In the genomic region with DNA sequence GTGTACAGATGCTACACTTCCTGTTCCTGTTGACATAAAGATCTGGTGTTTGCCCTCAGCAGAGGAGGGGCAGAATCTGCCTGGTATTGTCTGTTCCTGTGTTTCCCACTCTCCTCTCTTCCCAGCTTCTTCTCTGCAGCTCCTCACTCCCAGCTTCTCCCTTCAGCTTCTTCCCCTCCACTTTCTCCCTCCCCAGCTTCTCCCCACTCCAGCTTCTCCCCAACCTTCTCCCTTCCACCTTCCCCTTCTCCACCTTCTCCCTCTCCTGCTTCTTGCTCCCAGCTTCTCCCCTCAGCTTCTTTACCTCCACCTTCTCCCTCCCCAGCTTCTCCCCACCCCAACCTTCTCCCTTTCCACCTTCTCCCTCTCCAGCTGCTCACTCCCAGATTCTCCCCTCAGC, we compare ENCODE assay signal across 28 cellular contexts.
"Had no signal": no experiment of that assay in that cellular context is flagged by ENCODE, and none has a peak within 500 bp of the region (broad histone marks: within the 10 kb centered on the region; RNA-seq: fewer than 3 reads in every experiment).

No MANE protein-coding gene starts in this region.

- ATAC-seq: activated CD4-positive, CD25-positive, alpha-beta regulatory T cell treated with anti-CD3 and anti-CD28 coated beads, Interleukin-2, amount 50 U/mL, for 24 hours; activated CD8-positive, alpha-beta memory T cell treated with anti-CD3 and anti-CD28 coated beads, Interleukin-2, amount 10 ng/mL, durations not matched to agents 7 days and 5 days; activated CD8-positive, alpha-beta T cell treated with anti-CD3 and anti-CD28 coated beads for 36 hours; activated T-cell treated with anti-CD3 and anti-CD28 coated beads, Interleukin-2, amount 50 U/mL, for 72 hours; effector memory CD8-positive, alpha-beta T cell; gastroesophageal sphincter; heart right ventricle; T-helper 17 cell had no signal

- DNase-seq: activated B cell treated with CpG ODN at 0.5 μM for 24 hours; activated CD4-positive, alpha-beta T cell treated with anti-CD3 and anti-CD28 coated beads for 48 hours; activated CD4-positive, alpha-beta T cell treated with anti-CD3 and anti-CD28 coated beads, Interleukin-2, amount 50 U/mL, for 1 hour; activated CD4-positive, alpha-beta T cell treated with anti-CD3 and anti-CD28 coated beads, Interleukin-2, amount 50 U/mL, for 48 hours; activated CD8-positive, alpha-beta memory T cell treated with anti-CD3 and anti-CD28 coated beads, Interleukin-2, amount 10 ng/mL, durations not matched to agents 7 days and 5 days; activated CD8-positive, alpha-beta memory T cell treated with anti-CD3 and anti-CD28 coated beads, Interleukin-2, amount 50 U/mL, for 4 hours; activated CD8-positive, alpha-beta T cell treated with anti-CD3 and anti-CD28 coated beads for 36 hours; activated gamma-delta T cell treated with Interleukin-2 at 50 U/mL for 16 hours; activated naive CD4-positive, alpha-beta T cell treated with anti-CD3 and anti-CD28 coated beads, Interleukin-2, amount 50 U/mL, for 16 hours; activated naive CD4-positive, alpha-beta T cell treated with Interleukin-2 at 50 U/mL for 16 hours; activated T-cell treated with anti-CD3 and anti-CD28 coated beads for 4 hours; activated T-cell treated with anti-CD3 and anti-CD28 coated beads, Interleukin-2, amount 50 U/mL, for 24 hours; activated T-cell treated with anti-CD3 and anti-CD28 coated beads, Interleukin-2, amount 50 U/mL, for 72 hours; amniotic stem cell; anterior cingulate cortex; brain microvascular endothelial cell; dorsolateral prefrontal cortex; effector CD4-positive, alpha-beta T cell; effector memory CD8-positive, alpha-beta T cell; erythroblast; esophagus squamous epithelium; foreskin melanocyte; heart right ventricle; T-helper 17 cell; T1000; WERI-Rb-1 had no signal
